11 cellular contexts compared by ENCODE assay signal in the genomic region with DNA sequence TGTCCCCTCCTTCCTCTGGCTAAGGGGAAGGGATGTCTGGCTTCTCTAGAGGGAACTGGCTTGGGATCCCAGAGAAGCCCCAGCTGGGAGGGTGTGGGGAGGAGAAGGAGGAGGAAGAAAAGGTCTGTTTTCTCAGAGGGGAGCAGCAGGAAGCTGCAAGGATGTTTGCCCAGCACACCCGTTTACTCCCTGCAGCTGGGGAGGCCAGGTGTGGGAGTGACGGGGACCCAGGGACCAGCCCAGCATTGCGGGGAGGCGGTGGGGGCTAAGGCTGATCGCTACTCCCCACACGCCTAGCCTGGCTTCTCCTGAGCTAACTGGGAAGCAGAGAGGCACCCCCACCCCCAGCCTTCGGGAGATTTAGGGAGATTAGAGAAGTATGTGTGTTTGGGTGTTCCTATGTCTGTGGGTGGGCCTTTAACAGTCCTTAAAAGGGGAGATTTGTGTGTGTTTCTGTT. TPM values are rescaled to one million over a fixed set of nuclear protein-coding genes. Genes with fewer than 3 reads are reported as not detected.
DNase-seq lines count a peak whose midpoint lies in the region; FAIRE-seq and TF ChIP-seq lines count a peak whose summit lies in the region.
"Had no signal": no experiment of that assay in that cellular context is flagged by ENCODE, and none has a peak within 500 bp of the region (broad histone marks: within the 10 kb centered on the region; RNA-seq: fewer than 3 reads in every experiment).

No MANE protein-coding gene starts in this region.

- no peaks in the 10 kb centered on the region for H3K9me3 Mint-ChIP-seq in nephron progenitor cell

- peaks cover 62% of the 10 kb centered on the region for H3K4me1 Mint-ChIP-seq in nephron progenitor cell

- no peaks in the 10 kb centered on the region; a peak in 1 of 4 replicates for H3K79me2 ChIP-seq in H1 (ENCODE audit: control insufficient read depth in 1 of 2, insufficient read depth in 2 of 2, low read length in 2 of 2)

- no peaks in the 10 kb centered on the region for H3K36me3 Mint-ChIP-seq in nephron progenitor cell (ENCODE audit: low read depth)

- H2AFZ ChIP-seq in H1 (ENCODE audit: low read length): no peak overlapping the region

- peaks cover 25 to 64% (median 47%) of the 10 kb centered on the region in 10 experiments for H3K4me1 ChIP-seq in BLaER1 treated with 17β-estradiol and CSF1 and Interleukin-3, amounts not matched to agents 10 nM and 100 nM
- peaks cover 18 to 32% (median 22%) of the 10 kb centered on the region in 4 experiments; a peak in 6 of 7 replicates for H3K4me1 ChIP-seq in H1 (replicated peaks in 1 of 4; ENCODE audit: control insufficient read depth in 3 of 4, insufficient read depth in 4 of 4, low read length in 3 of 4)
- H3K4me1 ChIP-seq in suprapubic skin: peaks cover 43% of the 10 kb centered on the region

- H3K27ac Mint-ChIP-seq in nephron progenitor cell: peak overlapping the region; percentile 62

- 0 out of 2 replicates have a peak overlapping the region, but pooled peaks have one; percentile 32 for H2BK12ac ChIP-seq in H1 (ENCODE audit: low read depth, low read length)

- WGBS in H1 (ENCODE audit: extremely low coverage in 1 of 2, insufficient coverage in 1 of 2, insufficient read length in 1 of 2, insufficient replicate concordance in 2 of 2, low coverage in 1 of 2, low lambda C conversion rate in 2 of 2, missing lambda C conversion rate in 1 of 2), 2 experiments: 18% methylated on average over 7 of the region's 7 CpGs; no CpG with 5 or more reads in 1 of the 2 experiments
- WGBS in suprapubic skin: 29% methylated on average over 7 of the region's 7 CpGs

- peak overlapping the region; percentile 48 for H3K4me3 Mint-ChIP-seq in nephron progenitor cell

- peak overlapping the region; percentile 13; the same call in 1 of the 2 replicates for H2BK5ac ChIP-seq in H1 (ENCODE audit: low read depth, low read length)

- TF ChIP-seq POLR2A in H1 (IDR thresholded peaks at IDR 0.05; ENCODE audit: control extremely low read depth in 1 of 2, low read depth in 2 of 2, low read length in 2 of 2): no peak
- TF ChIP-seq POLR2A in erythroblast (IDR thresholded peaks at IDR 0.05; ENCODE audit: low read length): no peak
- TF ChIP-seq POLR2A in suprapubic skin (IDR thresholded peaks at IDR 0.05): no peak

- peaks cover 26% of the 10 kb centered on the region for H3K27me3 Mint-ChIP-seq in nephron progenitor cell (ENCODE audit: low read depth, poor library complexity)

- no peaks in the 10 kb centered on the region; the same call in 1 of the 2 replicates for H3K79me1 ChIP-seq in H1 (ENCODE audit: low read depth, low read length)

- H4K20me1 ChIP-seq in BLaER1 treated with 17β-estradiol and CSF1 and Interleukin-3, amounts not matched to agents 10 nM and 100 nM: peaks cover 0 to 11% (median 0%) of the 10 kb centered on the region in 11 experiments; a peak in 2 of 22 replicates
- no peaks in the 10 kb centered on the region for H4K20me1 ChIP-seq in H1 (replicated peaks in 1 of 2; ENCODE audit: control insufficient read depth in 1 of 2, insufficient read depth in 2 of 2, low read length in 2 of 2)

- FAIRE-seq in H1 (lab: Jason Lieb, UNC): no peak
- FAIRE-seq: D721Med had no signal

- POLR2A ChIA-PET in H1 (lab: Charles Lee; ENCODE audit: partially characterized antibody): interaction anchor here (1.0 to 5.4 kb wide), 5 partner anchors 9 to 51 kb away, joined by 3 to 43 read pairs (median 3); no protein-coding TSS in a partner anchor

- H3K23me2 ChIP-seq in H1 (ENCODE audit: low read depth, low read length): peaks cover 6% of the 10 kb centered on the region; the same call in 1 of the 2 replicates

- no peak overlapping the region for H3K23ac ChIP-seq in H1 (ENCODE audit: insufficient read length)

- no peak overlapping the region for H2BK120ac ChIP-seq in H1 (replicated peaks; ENCODE audit: low read depth, low read length)

- TF ChIP-seq RAD21 in H1 (IDR thresholded peaks at IDR 0.05 in 1 of 2, conservative IDR thresholded peaks at IDR 0.05 in 1 of 2; ENCODE audit: low read depth in 2 of 2, low read length in 2 of 2): no peak

- TF ChIP-seq EP300 in H1 (IDR thresholded peaks at IDR 0.05; ENCODE audit: borderline replicate concordance in 1 of 2, low read depth in 2 of 2, low read length in 2 of 2): no peak
- no peak for TF ChIP-seq EP300 in suprapubic skin (IDR thresholded peaks at IDR 0.05)

- H2BK15ac ChIP-seq in H1 (ENCODE audit: low read length): 0 out of 2 replicates have a peak overlapping the region, but pooled peaks have one; percentile 92

- peak overlapping the region; percentile 25; the same call in 1 of the 2 replicates for H3K18ac ChIP-seq in H1 (ENCODE audit: extremely low read depth, low read length)

- no peak overlapping the region; the same call in 1 of the 2 replicates for H2BK20ac ChIP-seq in H1 (ENCODE audit: low read length)

- CTCF ChIA-PET in H1 (lab: Charles Lee; ENCODE audit: partially characterized antibody): interaction anchor here (0.9 to 7.9 kb wide), 5 partner anchors 9 to 37 kb away, joined by 3 to 224 read pairs (median 5); no protein-coding TSS in a partner anchor

- peak overlapping the region; percentile 61 for H4K91ac ChIP-seq in H1 (replicated peaks; ENCODE audit: insufficient read length, low read length)

- TF ChIP-seq CTCF in H1 (IDR thresholded peaks at IDR 0.05; ENCODE audit: control extremely low read depth in 1 of 3, insufficient read depth in 1 of 3, low read depth in 1 of 3, low read length in 3 of 3) (no peak), nephron progenitor cell (IDR thresholded peaks at IDR 0.05) (no peak), suprapubic skin (IDR thresholded peaks at IDR 0.05) (no peak)

- H3K4me2 ChIP-seq in BLaER1 treated with 17β-estradiol and CSF1 and Interleukin-3, amounts not matched to agents 10 nM and 100 nM: peak overlapping the region; percentile 58 to 89 (median 74)
- H3K4me2 ChIP-seq in H1 (ENCODE audit: insufficient read depth in 1 of 2, low read depth in 2 of 2, low read length in 2 of 2): peak overlapping the region; percentile 36 to 50

- H2AK5ac ChIP-seq in H1 (ENCODE audit: low read depth, low read length): peak overlapping the region; percentile 45

- no peak overlapping the region for H4K5ac ChIP-seq in H1 (ENCODE audit: insufficient read length, low read depth, low read length)

- H3K27me3 ChIP-seq in BLaER1 treated with 17β-estradiol and CSF1 and Interleukin-3, amounts not matched to agents 10 nM and 100 nM: peaks cover 47 to 58% (median 52%) of the 10 kb centered on the region in 11 experiments
- H3K27me3 ChIP-seq in H1 (replicated peaks in 1 of 4; ENCODE audit: control insufficient read depth in 3 of 4, extremely low read depth in 1 of 4, insufficient read depth in 3 of 4, low read length in 3 of 4) (no peaks in the 10 kb centered on the region), suprapubic skin (peaks cover 8% of the 10 kb centered on the region)

- peak overlapping the region; percentile 38; the same call in 1 of the 2 replicates for H4K8ac ChIP-seq in H1 (ENCODE audit: extremely low read depth, insufficient read depth, low read length)

- peak overlapping the region in 1 of 11 experiments; percentile 25; a peak in 2 of 22 replicates for H3K27ac ChIP-seq in BLaER1 treated with 17β-estradiol and CSF1 and Interleukin-3, amounts not matched to agents 10 nM and 100 nM
- H3K27ac ChIP-seq in KOPT-K1 (ENCODE audit: low read depth, low read length, poor library complexity, severe bottlenecking) (peak overlapping the region; percentile 52), H1 (ENCODE audit: low read depth, low read length) (no peak overlapping the region), suprapubic skin (no peak overlapping the region)
- H3K27ac ChIP-seq: ascending aorta had no signal

- no peak overlapping the region for H3K56ac ChIP-seq in H1 (replicated peaks; ENCODE audit: insufficient read length, low read depth, low read length)

- no peak overlapping the region for H3K14ac ChIP-seq in H1 (ENCODE audit: insufficient read length)

- no peak overlapping the region for H3K4me3 ChIP-seq in BLaER1 treated with 17β-estradiol and CSF1 and Interleukin-3, amounts not matched to agents 10 nM and 100 nM
- H3K4me3 ChIP-seq in H1 (ENCODE audit: extremely low read depth in 1 of 4, insufficient read depth in 2 of 4, low read depth in 3 of 4, low read length in 4 of 4) (peak overlapping the region in 1 of 4 experiments; percentile 5; a peak in 3 of 8 replicates), suprapubic skin (no peak overlapping the region)
- H3K4me3 ChIP-seq: ascending aorta had no signal

- no peaks in the 10 kb centered on the region for H3K36me3 ChIP-seq in BLaER1 treated with 17β-estradiol and CSF1 and Interleukin-3, amounts not matched to agents 10 nM and 100 nM
- H3K36me3 ChIP-seq in KOPT-K1 (ENCODE audit: insufficient read depth, low read length): no peaks in the 10 kb centered on the region
- no peaks in the 10 kb centered on the region; a peak in 1 of 8 replicates for H3K36me3 ChIP-seq in H1 (ENCODE audit: control insufficient read depth in 2 of 4, insufficient read depth in 4 of 4, low read length in 3 of 4)
- no peaks in the 10 kb centered on the region for H3K36me3 ChIP-seq in suprapubic skin
- H3K36me3 ChIP-seq: ascending aorta had no signal

- H3K9ac ChIP-seq in BLaER1 treated with 17β-estradiol and CSF1 and Interleukin-3, amounts not matched to agents 10 nM and 100 nM: peak overlapping the region in 5 of 11 experiments; percentile 23 to 44 (median 38); a peak in 7 of 22 replicates
- no peak overlapping the region; a peak in 1 of 7 replicates for H3K9ac ChIP-seq in H1 (replicated peaks in 1 of 4; ENCODE audit: extremely low read depth in 1 of 4, low read depth in 3 of 4, low read length in 3 of 4)

- peak in 1 of 2 experiments; percentile 54 for DNase-seq in H1 (ENCODE audit: low read depth in 1 of 2, low spot score in 2 of 2)
- DNase-seq in nephron progenitor cell: no peak
- no peak for DNase-seq in erythroblast (lab: John Stamatoyannopoulos, UW)
- no peak for DNase-seq in stimulated activated CD4-positive, alpha-beta T cell treated with anti-CD3 and anti-CD28 coated beads, Interleukin-4, amount 100 ng/mL, for 24 hours
- DNase-seq in stimulated activated naive CD4-positive, alpha-beta T cell treated with Interleukin-2 at 50 U/mL for 16 hours (lab: John Stamatoyannopoulos, UW): no peak
- DNase-seq in suprapubic skin (ENCODE audit: low spot score in 2 of 2): no peak
- DNase-seq: NCI-H1694 had no signal

- no peaks in the 10 kb centered on the region for H3K9me3 ChIP-seq in BLaER1 treated with 17β-estradiol and CSF1 and Interleukin-3, amounts not matched to agents 10 nM and 100 nM (replicated peaks in 1 of 11)
- no peaks in the 10 kb centered on the region for H3K9me3 ChIP-seq in KOPT-K1 (ENCODE audit: insufficient read depth, low read length, poor library complexity, severe bottlenecking)
- no peaks in the 10 kb centered on the region for H3K9me3 ChIP-seq in H1 (ENCODE audit: insufficient read depth in 2 of 2, low read depth in 1 of 2, low read length in 1 of 2)
- no peaks in the 10 kb centered on the region for H3K9me3 ChIP-seq in suprapubic skin
- H3K9me3 ChIP-seq: ascending aorta had no signal

- peak overlapping the region; percentile 50 for H3K4ac ChIP-seq in H1 (replicated peaks; ENCODE audit: insufficient read length, low read depth, low read length)

RNA-seq across cellular contexts. Expression of gene CREB3L1, which starts 3.9 kb away (rescaled TPM):
- 12.7 and 13.7 TPM in 2 replicates for total RNA-seq in H1 (2021; fragmentation: NEBNext Ultra II Directional; extraction: Animal tissue kit (Norgen Biotek cat#: 25700))
- 4.1 and 6.5 TPM in 2 replicates for polyA plus RNA-seq in H1 (2011; rRNA removed)
- polyA plus RNA-seq in H1 (2011; cell fraction: cytosol; rRNA removed): 1.8 TPM
- 5.0 TPM for polyA plus RNA-seq in H1 (2011; cell fraction: nucleus; rRNA removed)
- polyA plus RNA-seq in H1 (2012, experiment 1 of 2): 10.0 to 16.5 TPM (median 14.4 TPM) in 4 replicates
- polyA plus RNA-seq in H1 (2012, experiment 2 of 2): 13.8 TPM
- polyA plus RNA-seq in H1 (2013, experiment 1 of 2): 19.3 TPM
- 23.2 TPM for polyA plus RNA-seq in H1 (2013, experiment 2 of 2)
- 2.3 and 5.3 TPM in 2 replicates for polyA minus RNA-seq in H1 (2011; rRNA and poly(A)+ RNA removed)
- polyA minus RNA-seq in H1 (2011; cell fraction: cytosol; rRNA and poly(A)+ RNA removed): 8.2 TPM
- polyA minus RNA-seq in H1 (2011; cell fraction: nucleus; rRNA and poly(A)+ RNA removed): 5.3 TPM
- 1 to 10 TPM in 2 of 4 donors, under 1 TPM in 2; 0.79 to 2.3 (median 1.5) TPM for total RNA-seq in suprapubic skin
